8 cellular contexts compared by ENCODE assay signal in the genomic region with DNA sequence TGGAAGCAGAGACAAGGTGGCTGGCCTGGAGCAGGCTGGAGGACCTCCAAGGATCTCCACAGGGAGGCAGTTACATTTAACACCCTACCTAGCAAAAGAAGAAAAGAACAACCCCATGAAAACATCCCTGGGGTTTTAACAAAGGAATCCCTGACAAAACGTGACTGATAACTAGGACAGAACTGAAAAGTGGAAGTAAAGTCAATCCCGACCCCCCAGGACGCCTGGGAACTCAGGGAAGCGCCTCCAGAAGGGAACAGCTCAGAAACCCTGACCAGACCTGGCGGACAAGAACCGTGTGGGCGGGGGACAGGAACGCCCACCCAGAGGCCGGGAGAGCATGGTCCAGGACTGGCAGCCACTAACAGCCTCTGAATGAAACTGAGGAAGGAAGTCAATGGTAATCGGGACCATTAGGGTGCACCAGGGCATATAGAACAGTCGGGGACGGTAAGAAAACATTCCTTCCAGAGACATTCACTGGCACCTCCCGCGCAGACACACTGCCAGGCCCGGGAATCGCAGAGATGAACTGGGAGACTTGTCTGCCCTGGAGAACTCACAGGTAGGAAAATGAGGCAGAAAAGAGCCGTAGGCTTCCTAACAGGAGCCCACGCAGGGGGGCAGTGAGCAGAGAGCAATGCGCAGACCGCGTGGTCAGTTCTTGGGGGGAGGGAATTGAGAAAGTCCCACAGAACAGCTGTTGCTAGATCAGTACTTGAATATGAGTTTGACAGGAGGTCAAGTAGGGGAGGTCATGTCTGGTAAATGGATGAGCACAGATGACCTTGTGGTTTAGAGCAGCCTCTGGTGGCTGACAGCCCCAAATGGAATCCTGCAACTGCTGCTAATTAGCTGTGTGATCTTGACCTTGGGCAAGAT. TPM values are rescaled to one million over a fixed set of nuclear protein-coding genes. Genes with fewer than 3 reads are reported as not detected.
DNase-seq lines count a peak whose midpoint lies in the region; ATAC-seq, FAIRE-seq and TF ChIP-seq lines count a peak whose summit lies in the region.

No MANE protein-coding gene starts in this region.

- H3K4me1 Mint-ChIP-seq in Caco-2 (ENCODE audit: low read depth, unreplicated experiment): peaks cover 35% of the 10 kb centered on the region

- peaks cover 4% of the 10 kb centered on the region for H3K36me3 Mint-ChIP-seq in Caco-2 (ENCODE audit: insufficient read depth, unreplicated experiment)

- WGBS in adrenal gland, 4 donors: 43 to 53% (median 45%) methylated on average over 19 to 21 of the region's 21 CpGs
- 18 to 26% methylated on average over 21 of the region's 21 CpGs for WGBS in heart right ventricle, 2 donors
- 25% methylated on average over 21 of the region's 21 CpGs for WGBS in pancreas, 2 donors

- BruUV-seq in Caco-2 (replicated peaks; lab: Mats Ljungman, UMichigan): no TSS peak

- no peak for FAIRE-seq in pancreas (lab: Jason Lieb, UNC)

- intact Hi-C loops in Caco-2 (cut with micrococcal nuclease; ENCODE audit: unreplicated experiment): loop anchor here (1.0 to 5.0 kb wide), 4 partner anchors 53 to 545 kb away; no protein-coding TSS in a partner anchor
- intact Hi-C loops in adrenal gland (cut with DNase I): loop anchor here (5.0 kb wide), 3 partner anchors 110 to 140 kb away; no protein-coding TSS in a partner anchor
- intact Hi-C loops in heart right ventricle (cut with DNase I): loop anchor here (1.0 to 10.0 kb wide), 15 partner anchors 40 to 548 kb away; a partner anchor contains a TSS
- intact Hi-C loops in pancreas (cut with DNase I): loop anchor here in 2 of 3 donors (5.0 kb wide), 3 partner anchors 115 to 140 kb away; no protein-coding TSS in a partner anchor

- no peaks in the 10 kb centered on the region for H3K27me3 Mint-ChIP-seq in Caco-2 (ENCODE audit: insufficient read depth, unreplicated experiment)

- peak; percentile 73 for ATAC-seq in GM19043 (IDR thresholded peaks at IDR 0.05; ENCODE audit: low read depth, unreplicated experiment)
- ATAC-seq in HG03432 (IDR thresholded peaks at IDR 0.05; ENCODE audit: unreplicated experiment): peak; percentile 62
- ATAC-seq in heart right ventricle: peak; percentile 46 to 85 (median 66)
- peak in 3 of 4 donors; percentile 50 to 70 (median 56) for ATAC-seq in pancreas

- no peaks in the 10 kb centered on the region for H3K9me3 ChIP-seq in Caco-2
- no peaks in the 10 kb centered on the region for H3K9me3 ChIP-seq in adrenal gland (replicated peaks in 1 of 3)
- H3K9me3 ChIP-seq in heart right ventricle: no peaks in the 10 kb centered on the region
- no peaks in the 10 kb centered on the region for H3K9me3 ChIP-seq in pancreas

- H3K4me1 ChIP-seq in Caco-2: peaks cover 15% of the 10 kb centered on the region
- peaks cover 0 to 32% of the 10 kb centered on the region in 2 donors for H3K4me1 ChIP-seq in adrenal gland (replicated peaks in 1 of 2)
- peaks cover 7 to 66% (median 60%) of the 10 kb centered on the region in 9 donors for H3K4me1 ChIP-seq in heart right ventricle
- H3K4me1 ChIP-seq in pancreas: peaks cover 16 to 33% (median 21%) of the 10 kb centered on the region in 3 donors

- DNase-seq in Caco-2 (peak; percentile 53 to 62), NCI-H774 (lab: John Stamatoyannopoulos, UW) (peak; percentile 44), adrenal gland (peak; percentile 24 to 74 (median 27)), heart right ventricle (peak; percentile 47 to 65), pancreas (peak in 5 of 6 donors; percentile 31 to 63 (median 41)), amniotic stem cell (lab: John Stamatoyannopoulos, UW) (no peak)

- H3K4me3 ChIP-seq in Caco-2 (ENCODE audit: low read depth, low read length): peak overlapping the region; percentile 68
- H3K4me3 ChIP-seq in adrenal gland: peak overlapping the region in 1 of 4 donors; percentile 94
- H3K4me3 ChIP-seq in heart right ventricle: peak overlapping the region in 9 of 10 donors; percentile 59 to 99 (median 82)
- peak overlapping the region in 2 of 4 donors; percentile 91 to 93 for H3K4me3 ChIP-seq in pancreas

- H3K36me3 ChIP-seq in Caco-2 (ENCODE audit: control insufficient read depth, insufficient read depth, low read length) (no peaks in the 10 kb centered on the region), adrenal gland (replicated peaks in 1 of 2) (no peaks in the 10 kb centered on the region), heart right ventricle (no peaks in the 10 kb centered on the region), pancreas (no peaks in the 10 kb centered on the region)

- POLR2A ChIA-PET in Caco-2 (lab: Charles Lee): interaction anchor here (0.9 to 1.4 kb wide), 2 partner anchors 149 to 150 kb away, joined by 3 read pairs; a partner anchor contains a TSS

- CTCF ChIA-PET in Caco-2 (lab: Charles Lee): interaction anchor here (0.6 to 2.1 kb wide), 11 partner anchors 36 to 1091 kb away, joined by 3 to 32 read pairs (median 4); no protein-coding TSS in a partner anchor

- no peak overlapping the region for H3K27ac Mint-ChIP-seq in Caco-2 (ENCODE audit: unreplicated experiment)

- H3K27ac ChIP-seq in adrenal gland (peak overlapping the region in 4 of 5 donors; percentile 26 to 91 (median 72)), heart right ventricle (peak overlapping the region; percentile 71 to 96 (median 89)), pancreas (peak overlapping the region; percentile 69 to 88 (median 78))

- H3K27me3 ChIP-seq in Caco-2 (replicated peaks; ENCODE audit: control insufficient read depth, insufficient read depth, low read length): no peaks in the 10 kb centered on the region
- no peaks in the 10 kb centered on the region for H3K27me3 ChIP-seq in adrenal gland
- H3K27me3 ChIP-seq in heart right ventricle: no peaks in the 10 kb centered on the region
- no peaks in the 10 kb centered on the region for H3K27me3 ChIP-seq in pancreas

- peak overlapping the region; percentile 57 for H3K4me3 Mint-ChIP-seq in Caco-2 (ENCODE audit: unreplicated experiment)

- TF ChIP-seq POLR2A in adrenal gland (IDR thresholded peaks at IDR 0.05): no peak

- TF ChIP-seq CTCF in Caco-2 (IDR thresholded peaks at IDR 0.05; ENCODE audit: insufficient read depth in 1 of 2, low read depth in 1 of 2, low read length in 1 of 2, severe bottlenecking in 1 of 2, unreplicated experiment in 1 of 2): peak; percentile 56 to 90
- TF ChIP-seq CTCF in adrenal gland (IDR thresholded peaks at IDR 0.05): peak in 5 of 6 experiments; percentile 28 to 71 (median 55)
- TF ChIP-seq CTCF in heart right ventricle (IDR thresholded peaks at IDR 0.05): peak; percentile 42 to 92 (median 82)
- TF ChIP-seq CTCF in pancreas (IDR thresholded peaks at IDR 0.05): peak in 3 of 4 donors; percentile 31 to 51 (median 42)

- H3K9me3 Mint-ChIP-seq in Caco-2 (ENCODE audit: unreplicated experiment): no peaks in the 10 kb centered on the region

RNA-seq across cellular contexts. Expression of a gene that starts 1.3 kb away (rescaled TPM):
- total RNA-seq in Caco-2 (2022) (29.3 and 29.5 TPM in 2 replicates), adrenal gland (10 to 100 TPM in 5 of 8 donors, 1 to 10 TPM in 3; 7.6 to 17.2 (median 10.8) TPM), heart right ventricle (10 to 100 TPM; 42.6 to 69.5 (median 55.8) TPM), pancreas (10 to 100 TPM; 21.3 to 43.2 (median 31.1) TPM)
- polyA plus RNA-seq in adrenal gland (10 to 100 TPM in 2 of 3 donors, 1 to 10 TPM in 1; 7.8 to 13.6 (median 12.2) TPM), heart right ventricle (10 to 100 TPM; 24.0 to 41.6 TPM), pancreas (10 to 100 TPM; 37.1 to 46.2 TPM)
